19 cellular contexts compared by ENCODE assay signal in genomic region chr13:47592256-47592655, GRCh38.
DNase-seq lines count a peak whose midpoint lies in the region; ATAC-seq and TF ChIP-seq lines count a peak whose summit lies in the region.
"Had no signal": no experiment of that assay in that cellular context is flagged by ENCODE, and none has a peak within 500 bp of the region (broad histone marks: within the 10 kb centered on the region; RNA-seq: fewer than 3 reads in every experiment).

No MANE protein-coding gene starts in this region.

- no peak for DNase-seq in stimulated activated naive CD8-positive, alpha-beta T cell treated with anti-CD3 and anti-CD28 coated beads, Interleukin-15, amount 100 ng/mL, for 72 hours
- no peak for DNase-seq in stimulated activated naive CD8-positive, alpha-beta T cell treated with anti-CD3 and anti-CD28 coated beads, Interleukin-15, Interleukin-2, amounts not matched to agents 100 U/mL and 50 U/mL, for 24 hours
- DNase-seq in upper lobe of right lung (no peak), hepatic stellate cell (ENCODE audit: low spot score) (no peak)
- DNase-seq: AML-193; Caco-2; Calu3; CD4-positive, alpha-beta T cell; CD8-positive, alpha-beta T cell; DMS79 treated with DMSO at 0.1 percent for 48 hours; GF-D8 had no signal

- H3K4me3 Mint-ChIP-seq in stimulated activated naive CD8-positive, alpha-beta T cell treated with anti-CD3 and anti-CD28 coated beads, Interleukin-15, amount 100 ng/mL, for 72 hours: no peak overlapping the region
- no peak overlapping the region for H3K4me3 Mint-ChIP-seq in stimulated activated memory B cell treated with anti-CD40 and anti-IgM and Interleukin-4, amounts not matched to agents 10 μg/mL and 1 μg/mL and 100 μg/mL, for 72 hours
- H3K4me3 Mint-ChIP-seq: B cell; CD4-positive, alpha-beta T cell; CD8-positive, alpha-beta T cell had no signal

- H3K9me3 ChIP-seq in upper lobe of right lung: no peaks in the 10 kb centered on the region
- H3K9me3 ChIP-seq: A549 had no signal

- no peaks in the 10 kb centered on the region for H3K36me3 Mint-ChIP-seq in stimulated activated memory B cell treated with anti-CD40 and anti-IgM and Interleukin-4, amounts not matched to agents 10 μg/mL and 1 μg/mL and 100 μg/mL, for 72 hours
- H3K36me3 Mint-ChIP-seq: CD8-positive, alpha-beta T cell had no signal

- no peaks in the 10 kb centered on the region for H3K4me1 Mint-ChIP-seq in stimulated activated naive CD8-positive, alpha-beta T cell treated with anti-CD3 and anti-CD28 coated beads, Interleukin-15, amount 100 ng/mL, for 72 hours
- no peaks in the 10 kb centered on the region for H3K4me1 Mint-ChIP-seq in stimulated activated memory B cell treated with anti-CD40 and anti-IgM and Interleukin-4, amounts not matched to agents 10 μg/mL and 1 μg/mL and 100 μg/mL, for 72 hours
- H3K4me1 Mint-ChIP-seq: B cell had no signal

- intact Hi-C loops in upper lobe of right lung (cut with DNase I): no loop called here

- H3K27me3 Mint-ChIP-seq in stimulated activated naive CD8-positive, alpha-beta T cell treated with anti-CD3 and anti-CD28 coated beads, Interleukin-15, amount 100 ng/mL, for 72 hours: no peaks in the 10 kb centered on the region
- H3K27me3 Mint-ChIP-seq in stimulated activated memory B cell treated with anti-CD40 and anti-IgM and Interleukin-4, amounts not matched to agents 10 μg/mL and 1 μg/mL and 100 μg/mL, for 72 hours: no peaks in the 10 kb centered on the region
- H3K27me3 Mint-ChIP-seq: B cell; CD4-positive, alpha-beta T cell had no signal

- no peaks in the 10 kb centered on the region for H3K27me3 ChIP-seq in upper lobe of right lung
- H3K27me3 ChIP-seq: BLaER1 treated with 17β-estradiol and CSF1 and Interleukin-3, amounts not matched to agents 10 nM and 100 nM had no signal

- H3K36me3 ChIP-seq in upper lobe of right lung: no peaks in the 10 kb centered on the region
- H3K36me3 ChIP-seq: BLaER1 treated with 17β-estradiol and CSF1 and Interleukin-3, amounts not matched to agents 10 nM and 100 nM had no signal

- no peak for TF ChIP-seq CTCF in upper lobe of right lung (IDR thresholded peaks at IDR 0.05)

- H3K4me1 ChIP-seq in upper lobe of right lung: no peaks in the 10 kb centered on the region
- H3K4me1 ChIP-seq: A549; BLaER1 treated with 17β-estradiol and CSF1 and Interleukin-3, amounts not matched to agents 10 nM and 100 nM; Caco-2 had no signal

- no peak overlapping the region for H3K27ac ChIP-seq in upper lobe of right lung
- H3K27ac ChIP-seq: 22Rv1; A549; BLaER1 treated with 17β-estradiol and CSF1 and Interleukin-3, amounts not matched to agents 10 nM and 100 nM; C4-2B had no signal

- H3K9me3 Mint-ChIP-seq in stimulated activated naive CD8-positive, alpha-beta T cell treated with anti-CD3 and anti-CD28 coated beads, Interleukin-15, amount 100 ng/mL, for 72 hours: peaks cover 7 to 27% of the 10 kb centered on the region in 2 donors
- peaks cover 6% of the 10 kb centered on the region for H3K9me3 Mint-ChIP-seq in stimulated activated memory B cell treated with anti-CD40 and anti-IgM and Interleukin-4, amounts not matched to agents 10 μg/mL and 1 μg/mL and 100 μg/mL, for 72 hours

- H3K27ac Mint-ChIP-seq in stimulated activated naive CD8-positive, alpha-beta T cell treated with anti-CD3 and anti-CD28 coated beads, Interleukin-15, amount 100 ng/mL, for 72 hours: no peak overlapping the region
- H3K27ac Mint-ChIP-seq in stimulated activated memory B cell treated with anti-CD40 and anti-IgM and Interleukin-4, amounts not matched to agents 10 μg/mL and 1 μg/mL and 100 μg/mL, for 72 hours: no peak overlapping the region
- H3K27ac Mint-ChIP-seq: B cell; CD4-positive, alpha-beta T cell; CD8-positive, alpha-beta T cell had no signal

- no peak overlapping the region for H3K4me3 ChIP-seq in upper lobe of right lung
- H3K4me3 ChIP-seq: A549; BLaER1 treated with 17β-estradiol and CSF1 and Interleukin-3, amounts not matched to agents 10 nM and 100 nM; GM12878 had no signal

- ATAC-seq in stimulated activated naive CD8-positive, alpha-beta T cell treated with anti-CD3 and anti-CD28 coated beads, Interleukin-15, amount 100 ng/mL, for 72 hours: peak; percentile 35
- no peak for ATAC-seq in stimulated activated naive CD8-positive, alpha-beta T cell treated with anti-CD3 and anti-CD28 coated beads, Interleukin-15, Interleukin-2, amounts not matched to agents 100 U/mL and 50 U/mL, for 24 hours
- peak; percentile 43 for ATAC-seq in stimulated activated memory B cell treated with anti-CD40 and anti-IgM and Interleukin-4, amounts not matched to agents 10 μg/mL and 1 μg/mL and 100 μg/mL, for 72 hours
- peak; percentile 36 for ATAC-seq in upper lobe of right lung
- no peak for ATAC-seq in SK-N-SH treated with all-trans-retinoic acid at 6 μM for 48 hours
- ATAC-seq: A549; CD8-positive, alpha-beta T cell; GM12878 had no signal

TF ChIP-seq in SK-N-SH treated with all-trans-retinoic acid at 6 μM for 48 hours, 23 proteins besides CTCF, POLR2A, EP300 and RAD21 (continues in another document):
- TF ChIP-seq PPARA (CRISPR knock-in tag; IDR thresholded peaks at IDR 0.05; ENCODE audit: borderline replicate concordance) (no peak), ZNF8 (CRISPR knock-in tag; IDR thresholded peaks at IDR 0.05) (no peak), RARB (CRISPR knock-in tag; IDR thresholded peaks at IDR 0.05) (no peak), ZFP30 (CRISPR knock-in tag; IDR thresholded peaks at IDR 0.05) (no peak), ZNF70 (CRISPR knock-in tag; IDR thresholded peaks at IDR 0.05) (no peak), GLIS3 (CRISPR knock-in tag; IDR thresholded peaks at IDR 0.05) (no peak), ESRRG (CRISPR knock-in tag; IDR thresholded peaks at IDR 0.05) (no peak), OSR1 (CRISPR knock-in tag; IDR thresholded peaks at IDR 0.05) (no peak), POU6F1 (CRISPR knock-in tag; IDR thresholded peaks at IDR 0.05; ENCODE audit: borderline replicate concordance, low read depth) (no peak), ZC3H10 (CRISPR knock-in tag; IDR thresholded peaks at IDR 0.05) (no peak), BACH2 (CRISPR knock-in tag; IDR thresholded peaks at IDR 0.05; ENCODE audit: borderline replicate concordance) (no peak), CSRNP3 (CRISPR knock-in tag; IDR thresholded peaks at IDR 0.05) (no peak)
- TF ChIP-seq, protein P1, sequence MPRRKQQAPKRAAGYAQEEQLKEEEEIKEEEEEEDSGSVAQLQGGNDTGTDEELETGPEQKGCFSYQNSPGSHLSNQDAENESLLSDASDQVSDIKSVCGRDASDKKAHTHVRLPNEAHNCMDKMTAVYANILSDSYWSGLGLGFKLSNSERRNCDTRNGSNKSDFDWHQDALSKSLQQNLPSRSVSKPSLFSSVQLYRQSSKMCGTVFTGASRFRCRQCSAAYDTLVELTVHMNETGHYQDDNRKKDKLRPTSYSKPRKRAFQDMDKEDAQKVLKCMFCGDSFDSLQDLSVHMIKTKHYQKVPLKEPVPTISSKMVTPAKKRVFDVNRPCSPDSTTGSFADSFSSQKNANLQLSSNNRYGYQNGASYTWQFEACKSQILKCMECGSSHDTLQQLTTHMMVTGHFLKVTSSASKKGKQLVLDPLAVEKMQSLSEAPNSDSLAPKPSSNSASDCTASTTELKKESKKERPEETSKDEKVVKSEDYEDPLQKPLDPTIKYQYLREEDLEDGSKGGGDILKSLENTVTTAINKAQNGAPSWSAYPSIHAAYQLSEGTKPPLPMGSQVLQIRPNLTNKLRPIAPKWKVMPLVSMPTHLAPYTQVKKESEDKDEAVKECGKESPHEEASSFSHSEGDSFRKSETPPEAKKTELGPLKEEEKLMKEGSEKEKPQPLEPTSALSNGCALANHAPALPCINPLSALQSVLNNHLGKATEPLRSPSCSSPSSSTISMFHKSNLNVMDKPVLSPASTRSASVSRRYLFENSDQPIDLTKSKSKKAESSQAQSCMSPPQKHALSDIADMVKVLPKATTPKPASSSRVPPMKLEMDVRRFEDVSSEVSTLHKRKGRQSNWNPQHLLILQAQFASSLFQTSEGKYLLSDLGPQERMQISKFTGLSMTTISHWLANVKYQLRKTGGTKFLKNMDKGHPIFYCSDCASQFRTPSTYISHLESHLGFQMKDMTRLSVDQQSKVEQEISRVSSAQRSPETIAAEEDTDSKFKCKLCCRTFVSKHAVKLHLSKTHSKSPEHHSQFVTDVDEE (CRISPR knock-in tag; IDR thresholded peaks at IDR 0.05): no peak

Comparison
In these comparisons a context has a peak if more than half of its experiments do, and no peak if none do; other contexts are left out.
1. ATAC-seq: peak in stimulated activated naive CD8-positive, alpha-beta T cell treated with anti-CD3 and anti-CD28 coated beads, Interleukin-15, amount 100 ng/mL, for 72 hours (single experiment), stimulated activated memory B cell treated with anti-CD40 and anti-IgM and Interleukin-4, amounts not matched to agents 10 μg/mL and 1 μg/mL and 100 μg/mL, for 72 hours (single experiment) and upper lobe of right lung (single experiment); none in stimulated activated naive CD8-positive, alpha-beta T cell treated with anti-CD3 and anti-CD28 coated beads, Interleukin-15, Interleukin-2, amounts not matched to agents 100 U/mL and 50 U/mL, for 24 hours (single experiment) and SK-N-SH treated with all-trans-retinoic acid at 6 μM for 48 hours (single experiment).